ENCODE assay signal across 8 cellular contexts in the genomic region with DNA sequence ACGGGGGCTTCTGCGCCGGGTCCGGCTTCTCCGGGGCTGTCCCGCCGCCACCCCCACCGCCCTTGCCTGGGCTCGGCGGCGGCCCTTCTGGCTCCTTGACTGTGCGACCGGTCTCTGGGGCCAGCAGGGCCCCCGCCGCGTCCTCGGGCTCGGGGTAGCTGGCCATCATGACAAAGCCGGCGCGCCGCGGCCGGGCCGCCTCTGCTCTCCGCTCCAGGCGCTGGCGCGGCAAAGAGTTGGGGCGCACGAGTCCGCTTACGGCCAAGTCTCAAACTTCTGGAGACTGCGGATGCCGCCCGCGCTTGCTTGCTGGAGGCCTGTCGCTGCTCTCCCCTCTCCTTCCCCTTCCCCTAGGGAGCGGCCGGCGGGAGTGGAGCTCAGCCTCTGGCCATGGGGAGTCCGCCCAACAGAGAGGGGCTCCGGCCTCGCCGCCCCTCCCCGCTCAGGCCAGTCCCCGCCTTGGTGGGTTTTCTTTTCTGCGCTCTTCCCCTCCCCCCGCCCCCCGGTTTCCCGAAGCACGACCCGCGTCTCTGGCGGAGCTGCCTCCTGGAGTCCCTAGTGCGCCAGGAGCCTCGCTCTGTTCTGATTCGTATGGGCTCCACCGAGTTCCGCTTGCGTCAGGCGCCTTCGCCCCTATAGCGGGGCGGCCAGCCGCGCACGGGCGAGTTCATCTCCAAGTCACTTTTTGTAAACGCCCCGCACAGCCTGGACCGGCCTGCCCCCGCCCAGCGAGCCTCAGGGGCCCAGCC. TPM values are rescaled to one million over a fixed set of nuclear protein-coding genes. Genes with fewer than 3 reads are reported as not detected.
DNase-seq lines count a peak whose midpoint lies in the region; ATAC-seq and TF ChIP-seq lines count a peak whose summit lies in the region.

A gene (minus strand): TSS at position 584 of the 749 bp plus-strand sequence. CDS start 415 bp downstream, at position 169.
A gene (plus strand): TSS at position 664 of the 749 bp plus-strand sequence. CDS start 148 bp downstream, outside the sequence.

- TF ChIP-seq CTCF in 22Rv1 (IDR thresholded peaks at IDR 0.05) (peak; percentile 3; the same call in 1 of the 2 replicates), retinal pigment epithelial cell (conservative IDR thresholded peaks at IDR 0.05; ENCODE audit: low read depth, low read length) (no peak)

- intact Hi-C loops in left cardiac atrium (cut with DNase I), result no loop called here

- peak within 1 kb of the TSS; percentile 29 for H3K27ac ChIP-seq in 22Rv1

- peak; percentile 24 for DNase-seq in activated CD8-positive, alpha-beta memory T cell treated with anti-CD3 and anti-CD28 coated beads, Interleukin-2, amount 50 U/mL, for 4 hours
- peak; percentile 42 for DNase-seq in left cardiac atrium
- no peak for DNase-seq in retinal pigment epithelial cell (ENCODE audit: low read depth)
- no peak for DNase-seq in activated CD4-positive, CD25-positive, alpha-beta regulatory T cell (lab: John Stamatoyannopoulos, UW)
- no peak for DNase-seq in dermis blood vessel endothelial cell
- no peak for DNase-seq in NCI-H2107 (lab: John Stamatoyannopoulos, UW)

- peak within 1 kb of the TSS; percentile 12; the same call in 1 of the 2 replicates for H3K4me3 ChIP-seq in GM08714 (ENCODE audit: low read length)
- H3K4me3 ChIP-seq in retinal pigment epithelial cell (ENCODE audit: low read length), result peak within 1 kb of the TSS; percentile 20

- ATAC-seq in left cardiac atrium, result peak; percentile 50

RNA-seq across cellular contexts. Expression of the first gene that starts in this region (rescaled TPM):
- not detected for total RNA-seq in left cardiac atrium
- not detected in 2 replicates for total RNA-seq in dermis blood vessel endothelial cell

RNA-seq across cellular contexts. Expression of the second gene that starts in this region (rescaled TPM):
- not detected for total RNA-seq in left cardiac atrium
- under 0.01 TPM in 1 of 2 replicates, not detected in the other for total RNA-seq in dermis blood vessel endothelial cell

Comparison
In these comparisons a context has a peak if more than half of its experiments do, and no peak if none do; other contexts are left out.
1. Peak in DNase-seq and ATAC-seq in left cardiac atrium; RNA of the genes that start here not detected or under 1 TPM.